ENCODE assay signal across 19 cellular contexts in the genomic region with DNA sequence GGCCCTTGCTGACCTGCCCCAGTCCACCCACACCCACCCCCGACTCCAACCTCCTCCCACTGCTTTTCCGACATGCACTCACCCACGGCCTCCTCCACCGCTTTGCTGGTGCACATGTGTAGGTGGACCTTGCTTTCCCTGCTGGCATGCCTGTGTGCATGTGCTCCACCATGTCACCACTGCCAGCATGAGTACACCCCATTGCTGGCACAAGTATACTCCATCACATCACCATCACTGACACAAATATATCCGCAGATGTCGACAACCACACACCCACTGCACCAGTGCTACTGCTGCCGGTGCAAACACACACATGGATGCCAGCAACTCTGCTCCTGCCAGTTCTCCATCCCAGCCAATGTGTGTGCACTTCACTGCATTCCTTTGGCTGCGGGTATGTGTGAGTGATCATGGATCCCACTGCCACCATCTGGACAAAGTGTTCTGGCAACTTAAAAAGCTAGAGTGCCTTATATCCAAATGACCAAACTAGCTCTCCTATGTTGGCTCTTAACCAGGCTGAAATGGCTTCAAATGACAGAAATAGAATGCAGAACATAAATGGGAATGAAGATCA.
DNase-seq lines count a peak whose midpoint lies in the region; ATAC-seq and TF ChIP-seq lines count a peak whose summit lies in the region.
"Had no signal": no experiment of that assay in that cellular context is flagged by ENCODE, and none has a peak within 500 bp of the region (broad histone marks: within the 10 kb centered on the region; RNA-seq: fewer than 3 reads in every experiment).

No MANE protein-coding gene starts in this region.

- no peak overlapping the region for H3K27ac ChIP-seq in H9 (ENCODE audit: insufficient read length, low read depth, low read length)
- no peak overlapping the region for H3K27ac ChIP-seq in esophagus squamous epithelium
- H3K27ac ChIP-seq: C4-2B, gastroesophageal sphincter, SJSA1, tibial artery had no signal

- H3K36me3 ChIP-seq in MG63 (no peaks in the 10 kb centered on the region), esophagus squamous epithelium (no peaks in the 10 kb centered on the region)
- H3K36me3 ChIP-seq: gastroesophageal sphincter, SJSA1, tibial artery had no signal

- intact Hi-C loops in esophagus squamous epithelium (cut with DNase I), result no loop called here

- no peak overlapping the region for H3K23ac ChIP-seq in H9 (ENCODE audit: insufficient read length, low read depth, low read length)

- 0 out of 3 replicates have a peak, but pooled peaks have one; percentile 11 for TF ChIP-seq CTCF in H9 (conservative IDR thresholded peaks at IDR 0.05)
- peak; percentile 30 for TF ChIP-seq CTCF in epithelial cell of esophagus (IDR thresholded peaks at IDR 0.05; ENCODE audit: insufficient read depth, low read depth, low read length, missing control alignments)
- TF ChIP-seq CTCF in retinal pigment epithelial cell (conservative IDR thresholded peaks at IDR 0.05; ENCODE audit: low read depth, low read length), result peak; percentile 0
- TF ChIP-seq CTCF in esophagus squamous epithelium (IDR thresholded peaks at IDR 0.05), result no peak

- H3K4me1 ChIP-seq in H9 (ENCODE audit: insufficient read depth, low read length) (no peaks in the 10 kb centered on the region), esophagus squamous epithelium (no peaks in the 10 kb centered on the region)
- H3K4me1 ChIP-seq: gastroesophageal sphincter, SJSA1, tibial artery had no signal

- H3K27me3 Mint-ChIP-seq in H9 (ENCODE audit: low read depth), result no peaks in the 10 kb centered on the region
- no peaks in the 10 kb centered on the region for H3K27me3 Mint-ChIP-seq in activated T-helper 17 cell treated with anti-CD3 and anti-CD28 coated beads, Interleukin-2, amount 50 U/mL, for 72 hours
- H3K27me3 Mint-ChIP-seq: activated CD4-positive, alpha-beta T cell treated with anti-CD3 and anti-CD28 coated beads, Interleukin-2, amount 10 ng/mL, durations not matched to agents 24 days and 14 days; central memory CD8-positive, alpha-beta T cell; memory B cell had no signal

- H2BK5ac ChIP-seq in H9 (ENCODE audit: insufficient read length, low read length), result no peak overlapping the region

- no peak overlapping the region for H3K14ac ChIP-seq in H9 (ENCODE audit: insufficient read depth, low read length)

- H3K27ac Mint-ChIP-seq in H9, result peak overlapping the region in 1 of 3 experiments; percentile 10; a peak in 1 of 7 replicates
- H3K27ac Mint-ChIP-seq in activated T-helper 17 cell treated with anti-CD3 and anti-CD28 coated beads, Interleukin-2, amount 50 U/mL, for 72 hours, result no peak overlapping the region
- H3K27ac Mint-ChIP-seq: activated CD4-positive, alpha-beta T cell treated with anti-CD3 and anti-CD28 coated beads, Interleukin-2, amount 10 ng/mL, durations not matched to agents 24 days and 14 days; memory B cell had no signal

- ATAC-seq in HG03280 (IDR thresholded peaks at IDR 0.05; ENCODE audit: unreplicated experiment), result no peak
- ATAC-seq in activated T-helper 17 cell treated with anti-CD3 and anti-CD28 coated beads, Interleukin-2, amount 50 U/mL, for 72 hours (replicated peaks), result no peak
- ATAC-seq: gastroesophageal sphincter had no signal

- no peak overlapping the region for H4K8ac ChIP-seq in H9 (replicated peaks; ENCODE audit: insufficient read length, low read depth, low read length)

- H3K9me3 Mint-ChIP-seq in H9, result peaks cover 7% of the 10 kb centered on the region in 2 experiments; a peak in 4 of 5 replicates
- H3K9me3 Mint-ChIP-seq in activated T-helper 17 cell treated with anti-CD3 and anti-CD28 coated beads, Interleukin-2, amount 50 U/mL, for 72 hours, result peaks cover 13% of the 10 kb centered on the region

- H3K4me2 ChIP-seq in H9 (ENCODE audit: insufficient read depth, insufficient read length, low read length), result no peak overlapping the region

- H3K79me1 ChIP-seq in H9 (ENCODE audit: insufficient read depth, low read depth, low read length, poor library complexity, severe bottlenecking), result no peaks in the 10 kb centered on the region

- H2BK12ac ChIP-seq in H9 (ENCODE audit: insufficient read length, low read depth, low read length), result no peak overlapping the region

- H3K4me3 ChIP-seq in MG63, result no peak overlapping the region
- no peak overlapping the region for H3K4me3 ChIP-seq in epithelial cell of esophagus (ENCODE audit: low read length)
- no peak overlapping the region for H3K4me3 ChIP-seq in retinal pigment epithelial cell (ENCODE audit: low read length)
- H3K4me3 ChIP-seq in esophagus squamous epithelium, result no peak overlapping the region
- H3K4me3 ChIP-seq: gastroesophageal sphincter, SJSA1, tibial artery had no signal

- peaks cover 0 to 3% of the 10 kb centered on the region in 2 experiments; a peak in 1 of 4 replicates for H3K4me1 Mint-ChIP-seq in H9
- H3K4me1 Mint-ChIP-seq in activated T-helper 17 cell treated with anti-CD3 and anti-CD28 coated beads, Interleukin-2, amount 50 U/mL, for 72 hours, result no peaks in the 10 kb centered on the region
- H3K4me1 Mint-ChIP-seq: activated CD4-positive, alpha-beta T cell treated with anti-CD3 and anti-CD28 coated beads, Interleukin-2, amount 10 ng/mL, durations not matched to agents 24 days and 14 days; central memory CD8-positive, alpha-beta T cell; memory B cell had no signal

- H3K23me2 ChIP-seq in H9 (ENCODE audit: insufficient read length, low read depth, low read length, poor library complexity, severe bottlenecking), result no peaks in the 10 kb centered on the region

- DNase-seq in H9 (no peak), MG63 (peak; percentile 73), epithelial cell of esophagus (ENCODE audit: low read depth) (peak; percentile 42), retinal pigment epithelial cell (ENCODE audit: low read depth) (no peak), esophagus squamous epithelium (lab: John Stamatoyannopoulos, UW) (no peak)
- DNase-seq: activated CD4-positive, alpha-beta T cell treated with anti-CD3 and anti-CD28 coated beads, Interleukin-2, amount 10 ng/mL, durations not matched to agents 24 days and 14 days; activated T-cell treated with anti-CD3 and anti-CD28 coated beads for 4 hours; KBM-7; NCI-H1105 treated with DMSO at 0.1 percent for 48 hours; NCI-H2171 treated with DMSO at 0.1 percent for 48 hours; stimulated activated CD4-positive, alpha-beta T cell treated with anti-CD3 and anti-CD28 coated beads, Interleukin-4, amount 100 ng/mL, for 24 hours; tibial artery had no signal

- no peak overlapping the region for H2AFZ ChIP-seq in H9 (ENCODE audit: low read length)

- no peak overlapping the region for H3K56ac ChIP-seq in H9 (ENCODE audit: insufficient read length, low read depth, low read length)

- H4K20me1 ChIP-seq in H9 (ENCODE audit: control insufficient read depth, insufficient read depth, insufficient read length), result no peaks in the 10 kb centered on the region

- H3K18ac ChIP-seq in H9 (ENCODE audit: insufficient read length, low read depth, low read length), result no peak overlapping the region

- H2AK5ac ChIP-seq in H9 (ENCODE audit: insufficient read length, low read length), result no peak overlapping the region

- no peak overlapping the region for H2BK20ac ChIP-seq in H9 (ENCODE audit: low read depth, low read length, poor library complexity, severe bottlenecking)

- no peak for TF ChIP-seq POLR2A in esophagus squamous epithelium (IDR thresholded peaks at IDR 0.05)

- no peak overlapping the region for H4K91ac ChIP-seq in H9 (ENCODE audit: insufficient read length, low read depth, low read length)

- no peak overlapping the region for H4K5ac ChIP-seq in H9 (ENCODE audit: insufficient read length, low read depth, low read length)

- H3K4me3 Mint-ChIP-seq in H9, result no peak overlapping the region
- H3K4me3 Mint-ChIP-seq in activated T-helper 17 cell treated with anti-CD3 and anti-CD28 coated beads, Interleukin-2, amount 50 U/mL, for 72 hours, result no peak overlapping the region
- H3K4me3 Mint-ChIP-seq: activated CD4-positive, alpha-beta T cell treated with anti-CD3 and anti-CD28 coated beads, Interleukin-2, amount 10 ng/mL, durations not matched to agents 24 days and 14 days; central memory CD8-positive, alpha-beta T cell; memory B cell had no signal

- H3K36me3 Mint-ChIP-seq in H9 (ENCODE audit: insufficient read depth in 1 of 3, low read depth in 3 of 3), result peaks cover 2 to 7% (median 4%) of the 10 kb centered on the region in 3 experiments; a peak in 5 of 7 replicates
- H3K36me3 Mint-ChIP-seq in activated T-helper 17 cell treated with anti-CD3 and anti-CD28 coated beads, Interleukin-2, amount 50 U/mL, for 72 hours (ENCODE audit: low read depth), result no peaks in the 10 kb centered on the region
- H3K36me3 Mint-ChIP-seq: memory B cell had no signal

- H3T11ph ChIP-seq in H9 (ENCODE audit: low read length), result no peak overlapping the region

- H2BK15ac ChIP-seq in H9 (ENCODE audit: low read depth, low read length), result no peak overlapping the region

- H3K9me3 ChIP-seq in H9 (ENCODE audit: control insufficient read depth, low read depth, low read length) (no peaks in the 10 kb centered on the region), MG63 (0 out of 2 replicates have a peak, but pooled peaks cover 2% of the 10 kb centered on the region), esophagus squamous epithelium (peaks cover 0 to 4% (median 0%) of the 10 kb centered on the region in 3 donors)
- H3K9me3 ChIP-seq: SJSA1, tibial artery had no signal

- no CpG with 5 or more reads among the region's 8 CpGs for WGBS in H9 (ENCODE audit: extremely low coverage, insufficient read length, low lambda C conversion rate)
- 77 to 82% methylated on average over 7 to 8 of the region's 8 CpGs for WGBS in esophagus squamous epithelium, 2 donors

- H2BK120ac ChIP-seq in H9 (ENCODE audit: low read depth, low read length, poor library complexity, severe bottlenecking), result no peak overlapping the region

- H3K27me3 ChIP-seq in H9 (ENCODE audit: insufficient read depth, low read length) (no peaks in the 10 kb centered on the region), MG63 (no peaks in the 10 kb centered on the region), esophagus squamous epithelium (no peaks in the 10 kb centered on the region)
- H3K27me3 ChIP-seq: gastroesophageal sphincter, SJSA1, tibial artery had no signal

- no peak overlapping the region for H3K4ac ChIP-seq in H9 (ENCODE audit: low read depth, low read length)

- no peaks in the 10 kb centered on the region for H3K79me2 ChIP-seq in H9 (ENCODE audit: insufficient read depth, low read length)

- H3K9ac ChIP-seq in H9 (ENCODE audit: extremely low read depth, insufficient read length, low read length), result no peak overlapping the region

Comparison
In these comparisons a context has a peak if more than half of its experiments do, and no peak if none do; other contexts are left out.
1. DNase-seq: peak in MG63 (single experiment) and epithelial cell of esophagus (single experiment); none in H9 (single experiment), retinal pigment epithelial cell (single experiment) and esophagus squamous epithelium (single experiment).
2. CTCF ChIP-seq: peak in H9 (single experiment), epithelial cell of esophagus (single experiment) and retinal pigment epithelial cell (single experiment); none in esophagus squamous epithelium (0 of 6).